8 cellular contexts compared by ENCODE assay signal in the genomic region with DNA sequence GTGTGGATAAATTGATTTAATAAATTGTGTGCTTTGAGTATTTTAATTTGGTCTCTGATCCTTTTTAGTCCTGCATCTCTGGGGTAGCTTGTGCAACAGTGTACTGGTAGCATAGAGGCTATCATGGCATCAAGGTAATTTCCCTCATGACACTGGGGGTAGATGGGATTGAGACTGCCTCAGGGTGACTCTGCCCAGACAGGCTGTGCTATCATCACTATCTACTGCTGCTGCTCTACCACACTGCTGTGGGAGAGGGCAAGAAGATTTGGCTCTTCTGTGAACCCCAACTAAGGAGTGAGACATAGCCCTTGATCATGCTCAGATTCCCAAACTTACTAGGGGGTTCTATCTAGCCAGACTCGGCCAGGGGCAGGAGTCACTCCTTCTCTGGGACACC. TPM values are rescaled to one million over a fixed set of nuclear protein-coding genes. Genes with fewer than 3 reads are reported as not detected.
"Had no signal": no experiment of that assay in that cellular context is flagged by ENCODE, and none has a peak within 500 bp of the region (broad histone marks: within the 10 kb centered on the region; RNA-seq: fewer than 3 reads in every experiment).

No MANE protein-coding gene starts in this region.

- DNase-seq: GOT3, H9, HCEC 1CT, IMR-90 had no signal

- H3K4me3 ChIP-seq: K562 had no signal

- FAIRE-seq: H54, HTR-8/SVneo, K562 had no signal

- H3K4me3 Mint-ChIP-seq: H9 had no signal

- ATAC-seq: K562 had no signal

- H3K9me3 Mint-ChIP-seq: H9 had no signal

RNA-seq across cellular contexts. Expression of a gene that starts 43.6 kb away (rescaled TPM):
- total RNA-seq: HT-29 had no signal
